1 cellular context compared by ENCODE assay signal in genomic region chr5:129474544-129474943, GRCh38.
TF ChIP-seq lines count a peak whose summit lies in the region.

No MANE protein-coding gene starts in this region.

TF ChIP-seq in SK-N-SH, 30 proteins besides CTCF, POLR2A, EP300 and RAD21 (continued from another document):
- TF ChIP-seq CHD2 (IDR thresholded peaks at IDR 0.05; ENCODE audit: low read length, partially characterized antibody): peak; percentile 42
- TF ChIP-seq RCOR1 (IDR thresholded peaks at IDR 0.05; ENCODE audit: low read length): peak; percentile 94
- peak; percentile 45; the same call in 1 of the 2 replicates for TF ChIP-seq TCF12 (IDR thresholded peaks at IDR 0.05)
